Comparison of ENCODE assay signal across 2 cellular contexts in the genomic region with DNA sequence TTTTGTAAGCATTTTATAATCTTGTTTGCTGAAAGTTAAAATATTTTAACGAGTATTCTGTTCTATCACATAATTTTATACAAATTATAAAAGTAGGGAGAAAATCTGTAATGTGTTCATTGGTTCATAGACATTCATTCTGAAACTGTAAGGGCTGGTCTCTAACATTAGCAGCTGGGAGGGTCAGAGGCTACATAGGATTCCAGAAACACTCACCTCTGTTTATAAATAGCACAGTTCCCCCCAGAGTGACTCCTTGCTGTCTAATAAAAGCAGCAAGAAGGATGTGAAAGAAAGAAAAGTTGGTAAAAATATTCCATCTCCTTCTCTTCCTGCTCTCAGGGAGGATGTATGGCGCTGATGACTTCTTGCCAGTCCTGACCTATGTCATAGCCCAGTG.
TF ChIP-seq lines count a peak whose summit lies in the region.

No MANE protein-coding gene starts in this region.

TF ChIP-seq in SK-N-SH, 30 proteins besides CTCF, POLR2A, EP300 and RAD21 (continued from another document):
- TF ChIP-seq MAX (IDR thresholded peaks at IDR 0.05; ENCODE audit: low read depth), result no peak
- TF ChIP-seq GATA2 (CRISPR knock-in tag; IDR thresholded peaks at IDR 0.05), result no peak
- no peak for TF ChIP-seq NRF1 (IDR thresholded peaks at IDR 0.05; ENCODE audit: low read depth, low read length)
- TF ChIP-seq REST (IDR thresholded peaks at IDR 0.05; ENCODE audit: low read depth, low read length), result no peak
- no peak for TF ChIP-seq ZBTB33 (IDR thresholded peaks at IDR 0.05; ENCODE audit: borderline replicate concordance, low read depth)
- no peak for TF ChIP-seq GABPA (IDR thresholded peaks at IDR 0.05; ENCODE audit: low read depth)
- TF ChIP-seq MXI1 (IDR thresholded peaks at IDR 0.05; ENCODE audit: low read depth, low read length), result no peak
- TF ChIP-seq TCF12 (IDR thresholded peaks at IDR 0.05), result no peak
- TF ChIP-seq NFIC (IDR thresholded peaks at IDR 0.05; ENCODE audit: borderline replicate concordance), result no peak

TF ChIP-seq in SK-N-SH treated with all-trans-retinoic acid at 6 μM for 48 hours, 23 proteins besides CTCF, POLR2A, EP300 and RAD21 (continued from another document):
- TF ChIP-seq ARNTL (CRISPR knock-in tag; IDR thresholded peaks at IDR 0.05; ENCODE audit: borderline replicate concordance, low read depth) (no peak), TCF4 (CRISPR knock-in tag; IDR thresholded peaks at IDR 0.05; ENCODE audit: borderline replicate concordance) (no peak), ESRRG (CRISPR knock-in tag; IDR thresholded peaks at IDR 0.05) (no peak), CSRNP3 (CRISPR knock-in tag; IDR thresholded peaks at IDR 0.05) (no peak), ISL1 (CRISPR knock-in tag; IDR thresholded peaks at IDR 0.05) (no peak), BACH2 (CRISPR knock-in tag; IDR thresholded peaks at IDR 0.05; ENCODE audit: borderline replicate concordance) (no peak), ZNF565 (CRISPR knock-in tag; conservative IDR thresholded peaks at IDR 0.05; ENCODE audit: low read depth) (no peak), ZFP3 (CRISPR knock-in tag; IDR thresholded peaks at IDR 0.05) (no peak), RARB (CRISPR knock-in tag; IDR thresholded peaks at IDR 0.05) (no peak), TSHZ2 (CRISPR knock-in tag; IDR thresholded peaks at IDR 0.05) (no peak), CSDC2 (CRISPR knock-in tag; IDR thresholded peaks at IDR 0.05) (no peak)
- TF ChIP-seq, protein P1, sequence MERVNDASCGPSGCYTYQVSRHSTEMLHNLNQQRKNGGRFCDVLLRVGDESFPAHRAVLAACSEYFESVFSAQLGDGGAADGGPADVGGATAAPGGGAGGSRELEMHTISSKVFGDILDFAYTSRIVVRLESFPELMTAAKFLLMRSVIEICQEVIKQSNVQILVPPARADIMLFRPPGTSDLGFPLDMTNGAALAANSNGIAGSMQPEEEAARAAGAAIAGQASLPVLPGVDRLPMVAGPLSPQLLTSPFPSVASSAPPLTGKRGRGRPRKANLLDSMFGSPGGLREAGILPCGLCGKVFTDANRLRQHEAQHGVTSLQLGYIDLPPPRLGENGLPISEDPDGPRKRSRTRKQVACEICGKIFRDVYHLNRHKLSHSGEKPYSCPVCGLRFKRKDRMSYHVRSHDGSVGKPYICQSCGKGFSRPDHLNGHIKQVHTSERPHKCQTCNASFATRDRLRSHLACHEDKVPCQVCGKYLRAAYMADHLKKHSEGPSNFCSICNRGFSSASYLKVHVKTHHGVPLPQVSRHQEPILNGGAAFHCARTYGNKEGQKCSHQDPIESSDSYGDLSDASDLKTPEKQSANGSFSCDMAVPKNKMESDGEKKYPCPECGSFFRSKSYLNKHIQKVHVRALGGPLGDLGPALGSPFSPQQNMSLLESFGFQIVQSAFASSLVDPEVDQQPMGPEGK (CRISPR knock-in tag; IDR thresholded peaks at IDR 0.05; ENCODE audit: borderline replicate concordance), result no peak
